ENCODE assay signal across 8 cellular contexts in genomic region chr17:39617446-39618251, GRCh38. TPM values are rescaled to one million over a fixed set of nuclear protein-coding genes. Genes with fewer than 3 reads are reported as not detected.
DNase-seq lines count a peak whose midpoint lies in the region; ATAC-seq and TF ChIP-seq lines count a peak whose summit lies in the region.

No MANE protein-coding gene starts in this region.

- no peaks in the 10 kb centered on the region for H3K36me3 Mint-ChIP-seq in activated naive CD4-positive, alpha-beta T cell treated with anti-CD3 and anti-CD28 coated beads for 36 hours (ENCODE audit: low read depth)
- H3K36me3 Mint-ChIP-seq in progenitor cell of endocrine pancreas (ENCODE audit: insufficient read depth): no peaks in the 10 kb centered on the region

- no peaks in the 10 kb centered on the region for H3K9me3 Mint-ChIP-seq in activated naive CD4-positive, alpha-beta T cell treated with anti-CD3 and anti-CD28 coated beads for 36 hours
- H3K9me3 Mint-ChIP-seq in progenitor cell of endocrine pancreas (ENCODE audit: low read depth): no peaks in the 10 kb centered on the region

- intact Hi-C loops in activated naive CD4-positive, alpha-beta T cell treated with anti-CD3 and anti-CD28 coated beads for 36 hours (cut with micrococcal nuclease): no loop called here
- intact Hi-C loops in Right ventricle myocardium inferior (cut with DNase I): loop anchor here (5.0 kb wide), 1 partner anchor 45 kb away; no protein-coding TSS in a partner anchor

- peak; percentile 41; the same call in 1 of the 2 replicates for TF ChIP-seq POLR2A in Raji (IDR thresholded peaks at IDR 0.05; ENCODE audit: insufficient read depth, low read depth, low read length)

- DNase-seq in COR-L47 (lab: John Stamatoyannopoulos, UW) (peak; percentile 82), KBM-7 (peak; percentile 43), Right ventricle myocardium inferior (ENCODE audit: missing footprints) (peak; percentile 82), progenitor cell of endocrine pancreas (ENCODE audit: low spot score, unreplicated experiment) (no peak)
- DNase-seq in activated naive CD4-positive, alpha-beta T cell treated with anti-CD3 and anti-CD28 coated beads for 36 hours: peak; percentile 54

- H3K4me1 Mint-ChIP-seq in activated naive CD4-positive, alpha-beta T cell treated with anti-CD3 and anti-CD28 coated beads for 36 hours (ENCODE audit: low read depth): peaks cover 10% of the 10 kb centered on the region
- no peaks in the 10 kb centered on the region for H3K4me1 Mint-ChIP-seq in progenitor cell of endocrine pancreas (ENCODE audit: low read depth)

- H3K27me3 Mint-ChIP-seq in activated naive CD4-positive, alpha-beta T cell treated with anti-CD3 and anti-CD28 coated beads for 36 hours (ENCODE audit: low read depth): peaks cover 3% of the 10 kb centered on the region
- peaks cover 79% of the 10 kb centered on the region for H3K27me3 Mint-ChIP-seq in progenitor cell of endocrine pancreas

- TF ChIP-seq CTCF in progenitor cell of endocrine pancreas (IDR thresholded peaks at IDR 0.05; ENCODE audit: unreplicated experiment): no peak

- in situ Hi-C loops in KBM-7 (cut with MboI; ENCODE audit: low pct_unique_long_range_greater_than_20kb, low sequenced_read_pairs): no loop called here

- peak; percentile 33 for ATAC-seq in Right ventricle myocardium inferior
- ATAC-seq in HG03196 (IDR thresholded peaks at IDR 0.05; ENCODE audit: unreplicated experiment): no peak
- no peak for ATAC-seq in HG03159 (IDR thresholded peaks at IDR 0.05; ENCODE audit: unreplicated experiment)

- CTCF ChIA-PET in activated naive CD4-positive, alpha-beta T cell treated with anti-CD3 and anti-CD28 coated beads for 36 hours (lab: Charles Lee): interaction anchor here (1.9 to 6.7 kb wide), 2 partner anchors 53 to 138 kb away, joined by 7 to 63 read pairs; partner anchors contain the start of gene PNMT

- H3K27ac Mint-ChIP-seq in activated naive CD4-positive, alpha-beta T cell treated with anti-CD3 and anti-CD28 coated beads for 36 hours: no peak overlapping the region
- no peak overlapping the region for H3K27ac Mint-ChIP-seq in progenitor cell of endocrine pancreas

- H3K4me3 Mint-ChIP-seq in activated naive CD4-positive, alpha-beta T cell treated with anti-CD3 and anti-CD28 coated beads for 36 hours: peak overlapping the region; percentile 66
- H3K4me3 Mint-ChIP-seq in progenitor cell of endocrine pancreas (ENCODE audit: low read depth): peak overlapping the region; percentile 71

RNA-seq across cellular contexts. Expression of gene PPP1R1B, which starts 9.1 kb away (rescaled TPM):
- under 1 TPM in 1 of 2 experiments, not detected in 1; 0.14 TPM for total RNA-seq in activated naive CD4-positive, alpha-beta T cell treated with anti-CD3 and anti-CD28 coated beads for 36 hours
- total RNA-seq in Right ventricle myocardium inferior (0.89 TPM), progenitor cell of endocrine pancreas (0.89 TPM in 1 of 2 replicates, not detected in the other)

RNA-seq across cellular contexts. Expression of gene NEUROD2, which starts 9.9 kb away (rescaled TPM):
- total RNA-seq in activated naive CD4-positive, alpha-beta T cell treated with anti-CD3 and anti-CD28 coated beads for 36 hours: not detected
- not detected for total RNA-seq in Right ventricle myocardium inferior
- total RNA-seq in progenitor cell of endocrine pancreas: not detected in 2 replicates

RNA-seq across cellular contexts. Expression of gene STARD3, which starts 19.3 kb away (rescaled TPM):
- 10 to 100 TPM; 56.1 to 56.8 TPM for total RNA-seq in activated naive CD4-positive, alpha-beta T cell treated with anti-CD3 and anti-CD28 coated beads for 36 hours
- total RNA-seq in Right ventricle myocardium inferior (21.4 TPM), progenitor cell of endocrine pancreas (57.0 and 62.5 TPM in 2 replicates)

RNA-seq across cellular contexts. Expression of gene TCAP, which starts 47.5 kb away (rescaled TPM):
- 1 to 10 TPM in 1 of 2 experiments, under 1 TPM in 1; 0.74 to 1.1 TPM for total RNA-seq in activated naive CD4-positive, alpha-beta T cell treated with anti-CD3 and anti-CD28 coated beads for 36 hours
- total RNA-seq in Right ventricle myocardium inferior (5,286 TPM), progenitor cell of endocrine pancreas (1.8 and 2.7 TPM in 2 replicates)

RNA-seq across cellular contexts. Expression of gene PNMT, which starts 50.6 kb away (rescaled TPM):
- not detected for total RNA-seq in activated naive CD4-positive, alpha-beta T cell treated with anti-CD3 and anti-CD28 coated beads for 36 hours
- 5.1 TPM for total RNA-seq in Right ventricle myocardium inferior
- total RNA-seq in progenitor cell of endocrine pancreas: 2.5 and 3.1 TPM in 2 replicates
